Comparison of ENCODE assay signal across 14 cellular contexts in genomic region chr12:1740161-1740948, GRCh38. TPM values are rescaled to one million over a fixed set of nuclear protein-coding genes. Genes with fewer than 3 reads are reported as not detected.
DNase-seq lines count a peak whose midpoint lies in the region; ATAC-seq and TF ChIP-seq lines count a peak whose summit lies in the region.
"Had no signal": no experiment of that assay in that cellular context is flagged by ENCODE, and none has a peak within 500 bp of the region (broad histone marks: within the 10 kb centered on the region; RNA-seq: fewer than 3 reads in every experiment).

No MANE protein-coding gene starts in this region.

- H3K9ac ChIP-seq in BLaER1 treated with 17β-estradiol and CSF1 and Interleukin-3, amounts not matched to agents 10 nM and 100 nM, result no peak overlapping the region; a peak in 2 of 22 replicates

- peak overlapping the region; percentile 20 to 66 (median 44); a peak in 20 of 22 replicates for H3K4me2 ChIP-seq in BLaER1 treated with 17β-estradiol and CSF1 and Interleukin-3, amounts not matched to agents 10 nM and 100 nM

- H3K4me3 ChIP-seq in BLaER1 treated with 17β-estradiol and CSF1 and Interleukin-3, amounts not matched to agents 10 nM and 100 nM, result no peak overlapping the region
- H3K4me3 ChIP-seq in Peyer's patch (no peak overlapping the region), esophagus muscularis mucosa (no peak overlapping the region)

- H3K27ac Mint-ChIP-seq in HFFc6 (peak overlapping the region; percentile 3; the same call in 1 of the 2 replicates), nephron progenitor cell (peak overlapping the region; percentile 96)
- H3K27ac Mint-ChIP-seq in central memory CD8-positive, alpha-beta T cell (ENCODE audit: low read depth), result peak overlapping the region; percentile 94

- TF ChIP-seq POLR2A in Peyer's patch (IDR thresholded peaks at IDR 0.05) (no peak), esophagus muscularis mucosa (IDR thresholded peaks at IDR 0.05; ENCODE audit: low read depth) (no peak)

- TF ChIP-seq CTCF in HFFc6 (IDR thresholded peaks at IDR 0.05) (no peak), nephron progenitor cell (IDR thresholded peaks at IDR 0.05) (no peak), Peyer's patch (IDR thresholded peaks at IDR 0.05) (no peak), esophagus muscularis mucosa (IDR thresholded peaks at IDR 0.05) (no peak), GM13976 (IDR thresholded peaks at IDR 0.05; ENCODE audit: borderline replicate concordance, control extremely low read depth, extremely low read depth, insufficient read depth, missing control alignments) (no peak)

- peaks cover 43% of the 10 kb centered on the region for H3K4me1 Mint-ChIP-seq in HFFc6 (ENCODE audit: low read depth)
- H3K4me1 Mint-ChIP-seq in central memory CD8-positive, alpha-beta T cell, result peaks cover 62% of the 10 kb centered on the region
- peaks cover 67% of the 10 kb centered on the region for H3K4me1 Mint-ChIP-seq in nephron progenitor cell

- peaks cover 23 to 89% (median 61%) of the 10 kb centered on the region in 11 experiments; a peak in 21 of 22 replicates for H4K20me1 ChIP-seq in BLaER1 treated with 17β-estradiol and CSF1 and Interleukin-3, amounts not matched to agents 10 nM and 100 nM

- H3K36me3 ChIP-seq in BLaER1 treated with 17β-estradiol and CSF1 and Interleukin-3, amounts not matched to agents 10 nM and 100 nM, result peaks cover 0 to 39% (median 24%) of the 10 kb centered on the region in 11 experiments; a peak in 18 of 22 replicates
- H3K36me3 ChIP-seq in Peyer's patch, result no peaks in the 10 kb centered on the region
- no peaks in the 10 kb centered on the region for H3K36me3 ChIP-seq in esophagus muscularis mucosa

- WGBS in esophagus muscularis mucosa, result 79% methylated on average over 5 of the region's 5 CpGs

- H3K36me3 Mint-ChIP-seq in HFFc6 (ENCODE audit: low read depth) (peaks cover 5% of the 10 kb centered on the region), nephron progenitor cell (ENCODE audit: low read depth) (peaks cover 47% of the 10 kb centered on the region)
- H3K36me3 Mint-ChIP-seq in central memory CD8-positive, alpha-beta T cell (ENCODE audit: insufficient read depth), result no peaks in the 10 kb centered on the region

- H3K9me3 Mint-ChIP-seq in HFFc6 (peaks cover 4% of the 10 kb centered on the region; the same call in 1 of the 2 replicates), nephron progenitor cell (peaks cover 34% of the 10 kb centered on the region)
- no peaks in the 10 kb centered on the region for H3K9me3 Mint-ChIP-seq in central memory CD8-positive, alpha-beta T cell

- H3K4me1 ChIP-seq in BLaER1 treated with 17β-estradiol and CSF1 and Interleukin-3, amounts not matched to agents 10 nM and 100 nM, result peaks cover 34 to 46% (median 41%) of the 10 kb centered on the region in 10 experiments
- H3K4me1 ChIP-seq in Peyer's patch (peaks cover 0 to 15% (median 0%) of the 10 kb centered on the region in 4 donors), esophagus muscularis mucosa (peaks cover 33 to 43% (median 40%) of the 10 kb centered on the region in 4 donors)

- DNase-seq in HFFc6 (no peak), nephron progenitor cell (peak; percentile 14), Peyer's patch (no peak), esophagus muscularis mucosa (ENCODE audit: extremely low spot score) (no peak), COR-L47 (lab: John Stamatoyannopoulos, UW) (no peak), GM13976 (ENCODE audit: low spot score) (no peak)
- DNase-seq in central memory CD8-positive, alpha-beta T cell (ENCODE audit: low spot score in 2 of 2), result peak in 1 of 2 donors; percentile 20
- DNase-seq: C1 segment of cervical spinal cord, cortex of kidney, kidney glomerular epithelial cell, NCI-H345, nucleus accumbens, RPMI8226 had no signal

- H3K4me3 Mint-ChIP-seq in HFFc6 (no peak overlapping the region), nephron progenitor cell (peak overlapping the region; percentile 29)
- H3K4me3 Mint-ChIP-seq in central memory CD8-positive, alpha-beta T cell, result peak overlapping the region; percentile 60

- intact Hi-C loops in esophagus muscularis mucosa (cut with DNase I), result no loop called here

- TF ChIP-seq EP300 in esophagus muscularis mucosa (IDR thresholded peaks at IDR 0.05), result no peak

- H3K27ac ChIP-seq in BLaER1 treated with 17β-estradiol and CSF1 and Interleukin-3, amounts not matched to agents 10 nM and 100 nM, result peak overlapping the region in 3 of 11 experiments; percentile 2 to 7 (median 4); a peak in 1 of 22 replicates
- H3K27ac ChIP-seq in Peyer's patch, result peak overlapping the region in 1 of 4 donors; percentile 22
- H3K27ac ChIP-seq in esophagus muscularis mucosa (replicated peaks in 1 of 4), result no peak overlapping the region

- no peaks in the 10 kb centered on the region for H3K27me3 ChIP-seq in BLaER1 treated with 17β-estradiol and CSF1 and Interleukin-3, amounts not matched to agents 10 nM and 100 nM
- H3K27me3 ChIP-seq in Peyer's patch (no peaks in the 10 kb centered on the region), esophagus muscularis mucosa (no peaks in the 10 kb centered on the region)

- in situ Hi-C loops in GM13976 (cut with MboI; ENCODE audit: low sequenced_read_pairs, unreplicated experiment), result no loop called here

- H3K27me3 Mint-ChIP-seq in HFFc6 (ENCODE audit: insufficient read depth), result no peaks in the 10 kb centered on the region
- H3K27me3 Mint-ChIP-seq in central memory CD8-positive, alpha-beta T cell, result no peaks in the 10 kb centered on the region
- H3K27me3 Mint-ChIP-seq in nephron progenitor cell (ENCODE audit: low read depth, poor library complexity), result peaks cover 2% of the 10 kb centered on the region

- H3K9me3 ChIP-seq in BLaER1 treated with 17β-estradiol and CSF1 and Interleukin-3, amounts not matched to agents 10 nM and 100 nM (replicated peaks in 1 of 11), result peaks cover 0 to 20% (median 14%) of the 10 kb centered on the region in 11 experiments; a peak in 16 of 22 replicates
- H3K9me3 ChIP-seq in Peyer's patch (no peaks in the 10 kb centered on the region), esophagus muscularis mucosa (no peaks in the 10 kb centered on the region)

- ATAC-seq in central memory CD8-positive, alpha-beta T cell (replicated peaks; ENCODE audit: extremely low read depth, poor library complexity, severe bottlenecking), result peak; percentile 93

RNA-seq across cellular contexts. Expression of gene ADIPOR2, which starts 49.5 kb away (rescaled TPM):
- total RNA-seq in HFFc6 (2021; fragmentation: NEBNext Ultra II Directional; extraction: Animal tissue kit (Norgen Biotek cat#: 25700)), result 10 to 100 TPM; 38.9 to 50.1 (median 44.9) TPM
- 10 to 100 TPM; 26.4 to 89.1 (median 73.9) TPM for total RNA-seq in Peyer's patch
- total RNA-seq in esophagus muscularis mucosa, result 10 to 100 TPM; 28.2 to 37.4 (median 34.1) TPM

Comparison
In these comparisons a context has a peak if more than half of its experiments do, and no peak if none do; other contexts are left out.
1. H3K27ac Mint-ChIP-seq: peak in every context shown above with its lines; median percentile 96 in nephron progenitor cell; 94 in central memory CD8-positive, alpha-beta T cell; 3 in HFFc6.